18 cellular contexts compared by ENCODE assay signal in the genomic region with DNA sequence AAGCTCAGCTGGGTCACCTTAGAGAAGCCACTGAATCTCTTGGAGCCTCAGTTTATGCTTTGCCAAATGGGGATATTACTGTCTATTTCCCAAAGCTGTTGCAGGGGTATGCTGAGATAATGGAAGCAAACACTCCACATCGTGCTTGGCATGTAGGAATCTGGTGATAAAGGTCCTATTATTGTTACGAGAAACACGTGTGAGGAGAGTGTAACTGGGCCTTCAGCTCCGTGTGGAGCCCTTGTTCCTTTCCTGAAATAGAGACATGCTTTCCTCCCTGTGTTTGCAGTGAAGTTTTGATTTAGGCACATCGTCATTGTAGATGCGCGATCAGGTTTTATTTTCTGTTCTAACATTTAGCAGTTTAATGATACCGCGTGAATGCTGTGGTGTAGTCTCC.
DNase-seq lines count a peak whose midpoint lies in the region; ATAC-seq lines count a peak whose summit lies in the region.
"Had no signal": no experiment of that assay in that cellular context is flagged by ENCODE, and none has a peak within 500 bp of the region (broad histone marks: within the 10 kb centered on the region; RNA-seq: fewer than 3 reads in every experiment).

No MANE protein-coding gene starts in this region.

- H3K27me3 Mint-ChIP-seq in memory B cell, result no peaks in the 10 kb centered on the region
- H3K27me3 Mint-ChIP-seq: CD4-positive, alpha-beta T cell had no signal

- no peak overlapping the region for H3K4me3 Mint-ChIP-seq in memory B cell
- H3K4me3 Mint-ChIP-seq: CD4-positive, alpha-beta T cell; GM23338 had no signal

- peak overlapping the region; percentile 48 for H3K27ac Mint-ChIP-seq in memory B cell
- H3K27ac Mint-ChIP-seq: CD4-positive, alpha-beta T cell had no signal

- peaks cover 11% of the 10 kb centered on the region for H3K36me3 Mint-ChIP-seq in memory B cell

- H3K4me1 Mint-ChIP-seq in memory B cell, result peaks cover 28% of the 10 kb centered on the region

- DNase-seq in DMS153 (lab: John Stamatoyannopoulos, UW) (peak; percentile 7), DMS153 treated with DMSO at 0.1 percent for 48 hours (lab: John Stamatoyannopoulos, UW; ENCODE audit: unreplicated experiment) (no peak), memory B cell (ENCODE audit: low spot score in 2 of 2) (no peak), pons (ENCODE audit: low spot score) (peak; percentile 66)
- no peak for DNase-seq in activated effector memory CD4-positive, alpha-beta T cell treated with Interleukin-2 at 50 U/mL for 16 hours
- DNase-seq: Caco-2; CD4-positive, alpha-beta T cell; EL; NCI-H1105; NCI-H2107; NCI-H2227 treated with DMSO at 0.1 percent for 48 hours; NCI-H82; SHP77 had no signal

- H3K9me3 Mint-ChIP-seq in memory B cell, result no peaks in the 10 kb centered on the region
- H3K9me3 Mint-ChIP-seq: CD4-positive, alpha-beta T cell; GM23338 had no signal

- ATAC-seq in memory B cell (ENCODE audit: low read depth) (no peak), HG02610 (IDR thresholded peaks at IDR 0.05; ENCODE audit: unreplicated experiment) (no peak), HG03139 (IDR thresholded peaks at IDR 0.05; ENCODE audit: unreplicated experiment) (no peak)
- ATAC-seq in activated CD4-positive, CD25-positive, alpha-beta regulatory T cell treated with anti-CD3 and anti-CD28 coated beads, Interleukin-2, amount 50 U/mL, for 24 hours, result no peak
- ATAC-seq: GM23338, HCT116 had no signal

Comparison
In these comparisons a context has a peak if more than half of its experiments do, and no peak if none do; other contexts are left out.
1. DNase-seq: peak in DMS153 (single experiment) and pons (single experiment); none in DMS153 treated with DMSO at 0.1 percent for 48 hours (single experiment), memory B cell (0 of 2) and activated effector memory CD4-positive, alpha-beta T cell treated with Interleukin-2 at 50 U/mL for 16 hours (single experiment).